30 cellular contexts compared by ENCODE assay signal in genomic region chr10:129505500-129506075, GRCh38. TPM values are rescaled to one million over a fixed set of nuclear protein-coding genes. Genes with fewer than 3 reads are reported as not detected.
A peak's percentile ranks its signal among the peaks of the same experiment; 100 is the strongest.
DNase-seq lines count a peak whose midpoint lies in the region; ATAC-seq and TF ChIP-seq lines count a peak whose summit lies in the region.
"Had no signal": no experiment of that assay in that cellular context is flagged by ENCODE, and none has a peak within 500 bp of the region (broad histone marks: within the 10 kb centered on the region; RNA-seq: fewer than 3 reads in every experiment).

No MANE protein-coding gene starts in this region.

- no peak for TF ChIP-seq POLR2A in breast epithelium (IDR thresholded peaks at IDR 0.05)

- no peak overlapping the region for H3K27ac ChIP-seq in mammary epithelial cell (ENCODE audit: insufficient read depth, low read depth, low read length)
- no peak overlapping the region for H3K27ac ChIP-seq in breast epithelium
- H3K27ac ChIP-seq in RWPE1 = no peak overlapping the region
- peak overlapping the region; percentile 54 for H3K27ac ChIP-seq in epithelial cell of prostate
- no peak overlapping the region for H3K27ac ChIP-seq in OCI-LY7 (ENCODE audit: low read depth, low read length, poor library complexity, severe bottlenecking)
- H3K27ac ChIP-seq: 22Rv1 had no signal

- H4K20me1 ChIP-seq in mammary epithelial cell (ENCODE audit: insufficient read depth, low read length) (no peaks in the 10 kb centered on the region), OCI-LY7 (ENCODE audit: insufficient read depth, low read length) (no peaks in the 10 kb centered on the region)

- peaks cover 6% of the 10 kb centered on the region for H3K9me3 ChIP-seq in mammary epithelial cell (replicated peaks; ENCODE audit: insufficient read depth, low read length)
- H3K9me3 ChIP-seq in breast epithelium = peaks cover 0 to 5% of the 10 kb centered on the region in 2 donors
- H3K9me3 ChIP-seq in OCI-LY7 (ENCODE audit: low read length) = 0 out of 2 replicates have a peak, but pooled peaks cover 5% of the 10 kb centered on the region

- POLR2A ChIA-PET in RWPE1 (lab: Yijun Ruan, JAX; ENCODE audit: low non-redundant PET) = no interaction called here
- POLR2A ChIA-PET in OCI-LY7 (lab: Charles Lee) = interaction anchor here (0.6 kb wide), 1 partner anchor 323 kb away, joined by 3 read pairs; no protein-coding TSS in a partner anchor

- H3K4me1 ChIP-seq in mammary epithelial cell (ENCODE audit: insufficient read depth, low read length) = no peaks in the 10 kb centered on the region
- H3K4me1 ChIP-seq in breast epithelium = no peaks in the 10 kb centered on the region
- H3K4me1 ChIP-seq in OCI-LY7 (ENCODE audit: insufficient read depth, low read length, poor library complexity, severe bottlenecking) = no peaks in the 10 kb centered on the region

- H3K9ac ChIP-seq in mammary epithelial cell (ENCODE audit: insufficient read depth, low read length) = no peak overlapping the region
- H3K9ac ChIP-seq: SK-N-SH had no signal

- H3K4me2 ChIP-seq in mammary epithelial cell (ENCODE audit: insufficient read depth, low read depth, low read length) (peak overlapping the region; percentile 42), OCI-LY7 (ENCODE audit: low read length) (no peak overlapping the region)
- H3K4me2 ChIP-seq: SK-N-SH had no signal

- H3K27me3 ChIP-seq in mammary epithelial cell (ENCODE audit: insufficient read depth, low read length) = no peaks in the 10 kb centered on the region
- no peaks in the 10 kb centered on the region for H3K27me3 ChIP-seq in breast epithelium
- H3K27me3 ChIP-seq: MG63 had no signal

- DNase-seq in mammary epithelial cell = peak; percentile 73
- no peak for DNase-seq in breast epithelium (ENCODE audit: low spot score in 2 of 2)
- peak; percentile 36 for DNase-seq in RWPE1 (ENCODE audit: low spot score)
- peak; percentile 55 for DNase-seq in epithelial cell of prostate (ENCODE audit: low read depth, low spot score)
- no peak for DNase-seq in GM13976 (ENCODE audit: low spot score)
- DNase-seq in OCI-LY7 (ENCODE audit: low spot score) = no peak
- DNase-seq in activated gamma-delta T cell (lab: John Stamatoyannopoulos, UW) = no peak
- DNase-seq: C1 segment of cervical spinal cord; CD4-positive, alpha-beta memory T cell; COR-L47; DMS53; GDM1; HCEC 1CT; Kasumi-1; MG63; NCI-H1105 treated with DMSO at 0.1 percent for 48 hours; NCI-H146; NCI-H1930; NCI-H2107; NCI-H524; NCI-H82; NK-92 treated with Interleukin-12 subunit alpha and Interleukin-12 subunit beta, amount 100 ng/mL, for 24 hours; SIG-M5; SK-N-SH; SW 1271 had no signal

- H3K79me2 ChIP-seq in mammary epithelial cell (ENCODE audit: insufficient read depth, low read length) (peaks cover 13% of the 10 kb centered on the region), OCI-LY7 (ENCODE audit: insufficient read depth, low read depth, low read length) (no peaks in the 10 kb centered on the region)

- no peaks in the 10 kb centered on the region for H3K9me2 ChIP-seq in OCI-LY7 (ENCODE audit: insufficient read depth, low read length)
- H3K9me2 ChIP-seq: SK-N-SH had no signal

- dilution Hi-C loops in mammary epithelial cell (cut with HindIII; ENCODE audit: low sequenced_read_pairs) = no loop called here

- CTCF ChIA-PET in mammary epithelial cell (lab: Charles Lee; ENCODE audit: low non-redundant PET) (no interaction called here), RWPE1 (lab: Yijun Ruan, JAX) (no interaction called here), OCI-LY7 (lab: Charles Lee; ENCODE audit: unreplicated experiment) (no interaction called here)

- in situ Hi-C loops in mammary epithelial cell (cut with MboI; ENCODE audit: low sequenced_read_pairs in 2 of 2) = no loop called here
- in situ Hi-C loops in GM13976 (cut with MboI; ENCODE audit: low sequenced_read_pairs, unreplicated experiment) = no loop called here

- H2AFZ ChIP-seq in mammary epithelial cell (ENCODE audit: low read depth, low read length) (no peak overlapping the region), OCI-LY7 (ENCODE audit: low read length) (no peak overlapping the region)

- TF ChIP-seq CTCF in mammary epithelial cell (conservative IDR thresholded peaks at IDR 0.05 in 1 of 2, IDR thresholded peaks at IDR 0.05 in 1 of 2; ENCODE audit: extremely low read depth in 1 of 2, insufficient read depth in 1 of 2, low read depth in 1 of 2, low read length in 2 of 2) (no peak), breast epithelium (IDR thresholded peaks at IDR 0.05) (no peak), RWPE1 (conservative IDR thresholded peaks at IDR 0.05; ENCODE audit: low read depth) (no peak), GM13976 (IDR thresholded peaks at IDR 0.05; ENCODE audit: borderline replicate concordance, control extremely low read depth, extremely low read depth, insufficient read depth, missing control alignments) (no peak), OCI-LY7 (conservative IDR thresholded peaks at IDR 0.05; ENCODE audit: low read length) (no peak)

- no peak for ATAC-seq in HG02610 (IDR thresholded peaks at IDR 0.05; ENCODE audit: unreplicated experiment)
- ATAC-seq: GM12878, K562, Panc1 had no signal

- BruUV-seq in mammary epithelial cell (replicated peaks; lab: Mats Ljungman, UMichigan) (no TSS peak), OCI-LY7 (replicated peaks; lab: Mats Ljungman, UMichigan) (no TSS peak)

- no peaks in the 10 kb centered on the region for H3K36me3 ChIP-seq in mammary epithelial cell (ENCODE audit: insufficient read depth, low read length)
- H3K36me3 ChIP-seq in breast epithelium = no peaks in the 10 kb centered on the region
- no peaks in the 10 kb centered on the region for H3K36me3 ChIP-seq in OCI-LY7 (ENCODE audit: insufficient read depth, low read length)
- H3K36me3 ChIP-seq: MG63 had no signal

- intact Hi-C loops in mammary epithelial cell (cut with micrococcal nuclease) = loop anchor here (1.0 kb wide), 1 partner anchor 42 kb away; no protein-coding TSS in a partner anchor
- intact Hi-C loops in breast epithelium (cut with DNase I; ENCODE audit: low total_unique reads) = no loop called here
- intact Hi-C loops in OCI-LY7 (cut with micrococcal nuclease; ENCODE audit: unreplicated experiment) = no loop called here

- 38% methylated on average over 3 of the region's 4 CpGs for WGBS in mammary epithelial cell (ENCODE audit: low coverage, missing lambda C conversion rate)

- no peak overlapping the region for H3K4me3 ChIP-seq in mammary epithelial cell (replicated peaks in 1 of 3; ENCODE audit: insufficient read depth in 1 of 3, low read depth in 2 of 3, low read length in 3 of 3)
- H3K4me3 ChIP-seq in breast epithelium = no peak overlapping the region
- no peak overlapping the region for H3K4me3 ChIP-seq in OCI-LY7 (ENCODE audit: low read depth, low read length, poor library complexity, severe bottlenecking)
- H3K4me3 ChIP-seq: GM12878, K562, MG63 had no signal

RNA-seq across cellular contexts. Expression of gene MGMT, which starts 38.5 kb away (rescaled TPM):
- 10 to 100 TPM; 11.2 to 22.2 TPM for total RNA-seq in mammary epithelial cell
- 23.0 TPM for polyA plus RNA-seq in mammary epithelial cell
- 6.8 TPM for polyA minus RNA-seq in mammary epithelial cell
- 10 to 100 TPM; 34.1 to 57.8 (median 46.7) TPM for total RNA-seq in breast epithelium
- 15.4 and 19.7 TPM in 2 replicates for total RNA-seq in OCI-LY7 (2014; rRNA removed; shearing (Covaris generic))
- total RNA-seq in OCI-LY7 (2022) = 24.2 and 25.0 TPM in 2 replicates

Comparison
In these comparisons a context has a peak if more than half of its experiments do, and no peak if none do; other contexts are left out.
1. DNase-seq: peak in mammary epithelial cell (single experiment), RWPE1 (single experiment) and epithelial cell of prostate (single experiment); none in breast epithelium (0 of 2), GM13976 (single experiment), OCI-LY7 (single experiment) and activated gamma-delta T cell (single experiment).